ENCODE assay signal across 8 cellular contexts in genomic region chr7:44847920-44848634, GRCh38. TPM values are rescaled to one million over a fixed set of nuclear protein-coding genes. Genes with fewer than 3 reads are reported as not detected.
DNase-seq lines count a peak whose midpoint lies in the region; ATAC-seq and TF ChIP-seq lines count a peak whose summit lies in the region.

TSS of gene H2AZ2 (minus strand) at chr7:44848087. CDS start at chr7:44847971, 116 bp downstream.

- TF ChIP-seq CTCF in GM10248 (IDR thresholded peaks at IDR 0.05; ENCODE audit: control extremely low read depth, extremely low read depth, low read depth, missing control alignments): no peak

- no peaks in the 10 kb centered on the region for H3K27me3 Mint-ChIP-seq in activated naive CD8-positive, alpha-beta T cell

- POLR2A ChIA-PET in GM10248 (lab: Yijun Ruan, JAX): interaction anchor here (0.6 to 1.2 kb wide), 7 partner anchors 10 to 746 kb away, joined by 3 to 5 read pairs (median 3); partner anchors contain the start of genes DDX56 and PURB

- DNase-seq in GM10248 (ENCODE audit: extremely low spot score): peak; percentile 98
- DNase-seq in NCI-H1105 (lab: John Stamatoyannopoulos, UW): peak; percentile 99
- peak; percentile 99 for DNase-seq in SKM-1 treated with dmso at 0.1 percent for 144 hours (lab: John Stamatoyannopoulos, UW; ENCODE audit: unreplicated experiment)
- peak; percentile 98 for DNase-seq in glomerular endothelial cell (ENCODE audit: extremely low read depth, low read depth, low spot score)
- DNase-seq in occipital lobe (lab: John Stamatoyannopoulos, UW): peak; percentile 99

- H3K4me3 Mint-ChIP-seq in activated naive CD8-positive, alpha-beta T cell: peak within 1 kb of the TSS; percentile 96

- H3K36me3 Mint-ChIP-seq in activated naive CD8-positive, alpha-beta T cell: no peaks in the 10 kb centered on the region

- peak within 1 kb of the TSS; percentile 89 for H3K27ac ChIP-seq in temporal lobe (ENCODE audit: low read depth, low read length)

- ATAC-seq in HG02623 (IDR thresholded peaks at IDR 0.05; ENCODE audit: unreplicated experiment): peak; percentile 78

- H3K9me3 Mint-ChIP-seq in activated naive CD8-positive, alpha-beta T cell (ENCODE audit: low read depth): no peaks in the 10 kb centered on the region

- CTCF ChIA-PET in GM10248 (lab: Yijun Ruan, JAX): interaction anchor here (0.7 to 14.8 kb wide), 36 partner anchors 10 to 288 kb away, joined by 3 to 158 read pairs (median 4); partner anchors contain the start of genes DDX56, PURB and TMED4

- peak within 1 kb of the TSS; percentile 99 for H3K27ac Mint-ChIP-seq in activated naive CD8-positive, alpha-beta T cell

- peaks cover 36% of the 10 kb centered on the region for H3K4me1 Mint-ChIP-seq in activated naive CD8-positive, alpha-beta T cell (ENCODE audit: low read depth)

RNA-seq across cellular contexts. Expression of gene H2AZ2, which starts in this region (rescaled TPM):
- total RNA-seq in glomerular endothelial cell (111 and 134 TPM in 2 replicates), occipital lobe (246 TPM), temporal lobe (177 TPM)

Comparison
In these comparisons a context has a peak if more than half of its experiments do, and no peak if none do; other contexts are left out.
1. Peak in every context shown above with its lines: DNase-seq, ATAC-seq and H3K27ac ChIP-seq.